1 cellular context compared by ENCODE assay signal in genomic region chr4:17613761-17614415, GRCh38.
TF ChIP-seq lines count a peak whose summit lies in the region.

No MANE protein-coding gene starts in this region.

TF ChIP-seq in GM23338, 12 proteins besides CTCF, POLR2A, EP300 and RAD21 (continued from another document):
- TF ChIP-seq, protein P1, sequence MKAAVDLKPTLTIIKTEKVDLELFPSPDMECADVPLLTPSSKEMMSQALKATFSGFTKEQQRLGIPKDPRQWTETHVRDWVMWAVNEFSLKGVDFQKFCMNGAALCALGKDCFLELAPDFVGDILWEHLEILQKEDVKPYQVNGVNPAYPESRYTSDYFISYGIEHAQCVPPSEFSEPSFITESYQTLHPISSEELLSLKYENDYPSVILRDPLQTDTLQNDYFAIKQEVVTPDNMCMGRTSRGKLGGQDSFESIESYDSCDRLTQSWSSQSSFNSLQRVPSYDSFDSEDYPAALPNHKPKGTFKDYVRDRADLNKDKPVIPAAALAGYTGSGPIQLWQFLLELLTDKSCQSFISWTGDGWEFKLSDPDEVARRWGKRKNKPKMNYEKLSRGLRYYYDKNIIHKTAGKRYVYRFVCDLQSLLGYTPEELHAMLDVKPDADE (IDR thresholded peaks at IDR 0.05) = no peak
- TF ChIP-seq ZNF331 (CRISPR knock-in tag; IDR thresholded peaks at IDR 0.05; ENCODE audit: low read depth) (no peak), CREB1 (CRISPR knock-in tag; IDR thresholded peaks at IDR 0.05; ENCODE audit: low read depth) (no peak), JUNB (IDR thresholded peaks at IDR 0.05; ENCODE audit: unreplicated experiment) (no peak), POLR2AphosphoS5 (IDR thresholded peaks at IDR 0.05; ENCODE audit: low read depth) (no peak)
- TF ChIP-seq, protein P2, sequence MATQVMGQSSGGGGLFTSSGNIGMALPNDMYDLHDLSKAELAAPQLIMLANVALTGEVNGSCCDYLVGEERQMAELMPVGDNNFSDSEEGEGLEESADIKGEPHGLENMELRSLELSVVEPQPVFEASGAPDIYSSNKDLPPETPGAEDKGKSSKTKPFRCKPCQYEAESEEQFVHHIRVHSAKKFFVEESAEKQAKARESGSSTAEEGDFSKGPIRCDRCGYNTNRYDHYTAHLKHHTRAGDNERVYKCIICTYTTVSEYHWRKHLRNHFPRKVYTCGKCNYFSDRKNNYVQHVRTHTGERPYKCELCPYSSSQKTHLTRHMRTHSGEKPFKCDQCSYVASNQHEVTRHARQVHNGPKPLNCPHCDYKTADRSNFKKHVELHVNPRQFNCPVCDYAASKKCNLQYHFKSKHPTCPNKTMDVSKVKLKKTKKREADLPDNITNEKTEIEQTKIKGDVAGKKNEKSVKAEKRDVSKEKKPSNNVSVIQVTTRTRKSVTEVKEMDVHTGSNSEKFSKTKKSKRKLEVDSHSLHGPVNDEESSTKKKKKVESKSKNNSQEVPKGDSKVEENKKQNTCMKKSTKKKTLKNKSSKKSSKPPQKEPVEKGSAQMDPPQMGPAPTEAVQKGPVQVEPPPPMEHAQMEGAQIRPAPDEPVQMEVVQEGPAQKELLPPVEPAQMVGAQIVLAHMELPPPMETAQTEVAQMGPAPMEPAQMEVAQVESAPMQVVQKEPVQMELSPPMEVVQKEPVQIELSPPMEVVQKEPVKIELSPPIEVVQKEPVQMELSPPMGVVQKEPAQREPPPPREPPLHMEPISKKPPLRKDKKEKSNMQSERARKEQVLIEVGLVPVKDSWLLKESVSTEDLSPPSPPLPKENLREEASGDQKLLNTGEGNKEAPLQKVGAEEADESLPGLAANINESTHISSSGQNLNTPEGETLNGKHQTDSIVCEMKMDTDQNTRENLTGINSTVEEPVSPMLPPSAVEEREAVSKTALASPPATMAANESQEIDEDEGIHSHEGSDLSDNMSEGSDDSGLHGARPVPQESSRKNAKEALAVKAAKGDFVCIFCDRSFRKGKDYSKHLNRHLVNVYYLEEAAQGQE (IDR thresholded peaks at IDR 0.05; ENCODE audit: unreplicated experiment) = no peak
